2 cellular contexts compared by ENCODE assay signal in the genomic region with DNA sequence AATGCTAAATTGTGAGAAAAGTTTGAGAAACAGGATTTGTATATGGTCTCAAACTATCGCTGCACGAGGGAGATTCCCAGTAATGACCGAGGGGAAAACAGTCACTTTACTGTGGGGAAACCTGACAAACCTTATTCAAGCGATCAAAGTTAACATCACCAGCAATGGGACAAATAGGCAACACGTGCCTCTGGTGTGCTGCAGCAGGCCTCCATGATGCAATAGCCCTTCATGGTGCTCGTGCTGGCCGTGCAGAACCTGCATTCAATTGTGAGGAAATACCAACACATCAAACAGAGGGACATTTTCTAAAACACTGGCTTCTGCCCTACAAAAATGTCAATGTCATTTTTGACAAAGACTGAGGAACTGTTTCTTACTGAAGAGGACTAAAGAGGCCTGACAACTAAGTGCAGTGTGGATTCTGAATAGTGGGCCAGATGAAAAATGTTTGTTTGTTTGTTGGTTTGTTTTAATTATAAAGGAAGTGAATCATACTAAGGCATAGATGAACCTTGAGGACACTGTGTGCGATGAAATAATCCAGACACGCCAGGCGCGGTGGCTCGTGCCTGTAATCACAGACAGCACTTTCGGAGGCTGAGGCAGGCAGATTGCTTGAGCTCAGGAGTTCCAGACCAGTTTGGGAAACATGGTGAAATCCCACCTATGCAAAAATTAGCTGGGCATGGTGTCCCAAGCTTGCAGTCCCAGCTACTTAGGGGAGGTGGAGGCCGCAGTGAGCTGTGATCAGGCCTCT.
TF ChIP-seq lines count a peak whose summit lies in the region.

No MANE protein-coding gene starts in this region.

TF ChIP-seq in IMR-90, 13 proteins besides CTCF, POLR2A, EP300 and RAD21:
- no peak for TF ChIP-seq RCOR1 (IDR thresholded peaks at IDR 0.05; ENCODE audit: insufficient replicate concordance, low read length)
- no peak for TF ChIP-seq CHD1 (IDR thresholded peaks at IDR 0.05; ENCODE audit: low read depth, low read length)
- no peak for TF ChIP-seq MAFK (IDR thresholded peaks at IDR 0.05; ENCODE audit: low read depth, low read length)
- no peak for TF ChIP-seq FOS (IDR thresholded peaks at IDR 0.05; ENCODE audit: low read depth, low read length)
- TF ChIP-seq NFE2L2 (IDR thresholded peaks at IDR 0.05; ENCODE audit: low read depth, low read length) = no peak
- no peak for TF ChIP-seq MAZ (IDR thresholded peaks at IDR 0.05; ENCODE audit: borderline replicate concordance, low read depth, low read length)
- TF ChIP-seq CEBPB (IDR thresholded peaks at IDR 0.05; ENCODE audit: low read depth, low read length) = peak; percentile 31; the same call in 1 of the 2 replicates
TF ChIP-seq in IMR-90: peak in this region for 1.

TF ChIP-seq in H1, 55 proteins besides CTCF, POLR2A, EP300 and RAD21:
- TF ChIP-seq FOSL1 (IDR thresholded peaks at IDR 0.05; ENCODE audit: insufficient read depth, low read depth, low read length) (no peak), BCL11A (IDR thresholded peaks at IDR 0.05; ENCODE audit: low read depth in 2 of 2, low read length in 2 of 2) (no peak), CBX5 (IDR thresholded peaks at IDR 0.05; ENCODE audit: low read depth, low read length) (no peak), CEBPB (IDR thresholded peaks at IDR 0.05; ENCODE audit: low read depth, low read length) (0 out of 2 replicates have a peak, but pooled peaks have one; percentile 33)
